Comparison of ENCODE assay signal across 9 cellular contexts in genomic region chr12:75526655-75527511, GRCh38. TPM values are rescaled to one million over a fixed set of nuclear protein-coding genes. Genes with fewer than 3 reads are reported as not detected.
DNase-seq lines count a peak whose midpoint lies in the region; ATAC-seq and TF ChIP-seq lines count a peak whose summit lies in the region.
"Had no signal": no experiment of that assay in that cellular context is flagged by ENCODE, and none has a peak within 500 bp of the region (broad histone marks: within the 10 kb centered on the region; RNA-seq: fewer than 3 reads in every experiment).

No MANE protein-coding gene starts in this region.

- no peak overlapping the region for H3K4me3 Mint-ChIP-seq in WTC11
- H3K4me3 Mint-ChIP-seq: stimulated activated naive CD8-positive, alpha-beta T cell treated with anti-CD3 and anti-CD28 coated beads, Interleukin-15, Interleukin-2, amounts not matched to agents 100 ng/mL and 50 ng/mL, for 24 hours had no signal

- no peaks in the 10 kb centered on the region; the same call in 1 of the 2 replicates for H3K36me3 Mint-ChIP-seq in WTC11

- peaks cover 16% of the 10 kb centered on the region for H3K9me3 Mint-ChIP-seq in WTC11
- H3K9me3 Mint-ChIP-seq: stimulated activated naive CD8-positive, alpha-beta T cell treated with anti-CD3 and anti-CD28 coated beads, Interleukin-15, Interleukin-2, amounts not matched to agents 100 ng/mL and 50 ng/mL, for 24 hours had no signal

- DNase-seq in DMS53 treated with DMSO at 0.1 percent for 48 hours (lab: John Stamatoyannopoulos, UW; ENCODE audit: unreplicated experiment) (peak; percentile 80), NCI-H2171 treated with DMSO at 0.1 percent for 48 hours (lab: John Stamatoyannopoulos, UW) (peak; percentile 98), WTC11 (ENCODE audit: low spot score) (peak; percentile 13), globus pallidus (ENCODE audit: low spot score) (peak; percentile 55), retina (peak; percentile 80), activated gamma-delta T cell (lab: John Stamatoyannopoulos, UW) (no peak)

- peaks cover 14% of the 10 kb centered on the region for H3K4me1 Mint-ChIP-seq in WTC11

- POLR2A ChIA-PET in WTC11 (lab: Charles Lee) = interaction anchor here (1.1 kb wide), 1 partner anchor 505 kb away, joined by 4 read pairs; the partner anchor contains the start of gene PHLDA1

- CTCF ChIA-PET in WTC11 (lab: Charles Lee) = interaction anchor here (0.6 to 3.8 kb wide), 14 partner anchors 9 to 881 kb away, joined by 3 to 24 read pairs (median 3); partner anchors contain the start of genes BBS10, KRR1 and PHLDA1

- H3K27me3 Mint-ChIP-seq in WTC11 (ENCODE audit: low read depth) = no peaks in the 10 kb centered on the region; the same call in 1 of the 2 replicates

- peak overlapping the region; percentile 76 for H3K27ac Mint-ChIP-seq in WTC11
- H3K27ac Mint-ChIP-seq: stimulated activated naive CD8-positive, alpha-beta T cell treated with anti-CD3 and anti-CD28 coated beads, Interleukin-15, Interleukin-2, amounts not matched to agents 100 ng/mL and 50 ng/mL, for 24 hours had no signal

- ATAC-seq in GM19372 (IDR thresholded peaks at IDR 0.05; ENCODE audit: low read depth, unreplicated experiment) = peak; percentile 94
- peak; percentile 95 for ATAC-seq in HG03159 (IDR thresholded peaks at IDR 0.05; ENCODE audit: unreplicated experiment)
- peak; percentile 67 for ATAC-seq in WTC11

- TF ChIP-seq CTCF in WTC11 (IDR thresholded peaks at IDR 0.05) = peak; percentile 57

TF ChIP-seq in WTC11, 78 proteins besides CTCF, POLR2A, EP300 and RAD21:
- no peak for TF ChIP-seq ATF1 (CRISPR knock-in tag; IDR thresholded peaks at IDR 0.05)
- no peak for TF ChIP-seq ATF2 (CRISPR knock-in tag; IDR thresholded peaks at IDR 0.05; ENCODE audit: borderline replicate concordance, low read depth)
- TF ChIP-seq TEAD1 (CRISPR knock-in tag; IDR thresholded peaks at IDR 0.05) = no peak
- TF ChIP-seq MXD4 (CRISPR knock-in tag; IDR thresholded peaks at IDR 0.05; ENCODE audit: borderline replicate concordance) = no peak
- TF ChIP-seq, protein P1, sequence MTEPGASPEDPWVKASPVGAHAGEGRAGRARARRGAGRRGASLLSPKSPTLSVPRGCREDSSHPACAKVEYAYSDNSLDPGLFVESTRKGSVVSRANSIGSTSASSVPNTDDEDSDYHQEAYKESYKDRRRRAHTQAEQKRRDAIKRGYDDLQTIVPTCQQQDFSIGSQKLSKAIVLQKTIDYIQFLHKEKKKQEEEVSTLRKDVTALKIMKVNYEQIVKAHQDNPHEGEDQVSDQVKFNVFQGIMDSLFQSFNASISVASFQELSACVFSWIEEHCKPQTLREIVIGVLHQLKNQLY (CRISPR knock-in tag; IDR thresholded peaks at IDR 0.05) = no peak
- no peak for TF ChIP-seq AFF4 (CRISPR knock-in tag; IDR thresholded peaks at IDR 0.05; ENCODE audit: borderline replicate concordance)
TF ChIP-seq in WTC11: peak in this region for 0.

RNA-seq across cellular contexts. Expression of gene KRR1, which starts 15.5 kb away (rescaled TPM):
- 54.4 to 59.6 TPM (median 54.8 TPM) in 3 replicates for total RNA-seq in WTC11 (2021)

RNA-seq across cellular contexts. Expression of gene GLIPR1, which starts 46.3 kb away (rescaled TPM):
- 0.28 to 0.48 TPM in 2 of 3 replicates, not detected in the other for total RNA-seq in WTC11 (2021)
